In the genomic region with DNA sequence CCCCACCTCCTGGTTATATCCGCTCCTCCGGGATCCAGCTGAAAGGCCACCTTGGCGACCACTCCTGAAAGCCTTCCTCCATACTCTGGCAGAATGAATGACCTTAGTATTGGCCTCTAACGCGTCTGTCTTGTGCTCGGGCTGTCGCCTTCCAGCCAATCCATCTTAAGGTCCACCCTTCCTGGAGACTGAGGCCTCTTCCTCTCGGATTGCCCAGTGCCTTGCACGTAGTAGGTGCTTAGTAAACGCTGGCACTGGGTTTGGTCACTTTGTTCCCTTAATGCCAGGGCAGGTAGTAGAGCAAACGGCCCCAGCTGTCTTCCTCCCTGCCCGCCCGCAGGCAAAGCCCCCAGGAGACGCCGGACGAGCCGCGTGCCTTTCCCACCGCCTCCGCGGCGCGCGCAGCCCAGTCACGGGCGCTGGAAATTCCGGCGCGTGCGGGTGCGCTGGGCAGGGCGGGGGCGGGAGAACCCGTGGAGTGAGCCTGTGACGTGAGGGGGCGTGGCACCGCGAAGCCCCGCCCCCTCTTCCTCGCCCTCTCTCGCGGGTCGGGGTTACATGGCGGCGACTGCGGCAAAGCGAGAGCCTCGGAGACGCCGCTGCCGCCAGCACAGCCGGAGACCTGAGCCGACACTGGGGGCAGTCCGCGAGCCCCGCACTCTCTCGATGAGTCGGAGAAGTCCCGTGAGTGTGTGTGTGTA, we compare ENCODE assay signal across 8 cellular contexts. TPM values are rescaled to one million over a fixed set of nuclear protein-coding genes. Genes with fewer than 3 reads are reported as not detected.
DNase-seq lines count a peak whose midpoint lies in the region; ATAC-seq and TF ChIP-seq lines count a peak whose summit lies in the region.

A gene (plus strand): TSS at position 527 of the 701 bp plus-strand sequence. CDS start 27,242 bp downstream, outside the sequence.

- 4 to 5% methylated on average over 48 to 57 of the region's 59 CpGs for WGBS in lower leg skin, 2 donors

- DNase-seq in C1 segment of cervical spinal cord (lab: John Stamatoyannopoulos, UW) (peak; percentile 21 to 94 (median 86)), NCI-H748 treated with DMSO at 0.1 percent for 48 hours (lab: John Stamatoyannopoulos, UW) (peak; percentile 35), dermis microvascular lymphatic vessel endothelial cell (ENCODE audit: low read depth in 2 of 2) (peak; percentile 85 to 93), lower leg skin (ENCODE audit: low spot score in 2 of 2) (peak; percentile 92 to 98)
- DNase-seq in activated CD4-positive, alpha-beta T cell treated with anti-CD3 and anti-CD28 coated beads, Interleukin-2, amount 50 U/mL, for 48 hours = peak; percentile 94
- peak; percentile 94 to 97 for DNase-seq in stimulated activated CD4-positive, alpha-beta T cell treated with anti-CD3 and anti-CD28 coated beads, Interleukin-4, amount 100 ng/mL, for 4 hours

- peak; percentile 72 for ATAC-seq in GM19324 (IDR thresholded peaks at IDR 0.05; ENCODE audit: low FRiP score, unreplicated experiment)
- peak; percentile 64 for ATAC-seq in HG03460 (IDR thresholded peaks at IDR 0.05; ENCODE audit: unreplicated experiment)

- peak within 1 kb of the TSS; percentile 36 for H3K4me3 ChIP-seq in lower leg skin (ENCODE audit: low read depth, poor library complexity, severe bottlenecking)

- peak in 1 of 2 donors; percentile 88 for TF ChIP-seq POLR2A in lower leg skin (IDR thresholded peaks at IDR 0.05)

- TF ChIP-seq CTCF in lower leg skin (IDR thresholded peaks at IDR 0.05) = no peak

- intact Hi-C loops in lower leg skin (cut with DNase I; ENCODE audit: low total_unique reads) = no loop called here

RNA-seq across cellular contexts. Expression of the gene that starts here (rescaled TPM):
- total RNA-seq in dermis microvascular lymphatic vessel endothelial cell (32.7 and 43.6 TPM in 2 replicates), lower leg skin (10 to 100 TPM; 48.8 to 73.1 (median 54.5) TPM)

Comparison
In these comparisons a context has a peak if more than half of its experiments do, and no peak if none do; other contexts are left out.
1. Peak in every context shown above with its lines: DNase-seq, ATAC-seq and H3K4me3 ChIP-seq.
2. DNase-seq: peak in every context shown above with its lines; median percentile 96 in stimulated activated CD4-positive, alpha-beta T cell treated with anti-CD3 and anti-CD28 coated beads, Interleukin-4, amount 100 ng/mL, for 4 hours; 95 in lower leg skin; 94 in activated CD4-positive, alpha-beta T cell treated with anti-CD3 and anti-CD28 coated beads, Interleukin-2, amount 50 U/mL, for 48 hours; 89 in dermis microvascular lymphatic vessel endothelial cell; 86 in C1 segment of cervical spinal cord; 35 in NCI-H748 treated with DMSO at 0.1 percent for 48 hours.